In the genomic region with DNA sequence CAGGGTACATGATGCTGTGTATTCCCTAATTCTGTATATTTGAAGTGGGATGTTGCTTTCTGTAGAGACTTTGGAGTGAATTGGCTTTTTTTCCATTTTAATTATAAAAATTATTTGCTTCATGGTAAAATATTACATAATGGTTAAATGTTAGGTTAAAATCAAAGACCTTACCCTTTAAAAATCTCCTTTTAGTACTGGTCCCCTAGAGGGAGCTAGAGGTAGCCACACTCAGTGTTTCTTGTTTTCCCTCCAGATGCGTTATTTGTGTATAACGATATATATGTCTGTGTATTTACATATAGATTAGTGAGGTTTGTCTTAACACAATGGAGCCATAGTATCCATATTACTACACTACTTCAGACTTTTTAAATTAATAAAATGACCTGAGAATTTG, we compare ENCODE assay signal across 11 cellular contexts.
DNase-seq lines count a peak whose midpoint lies in the region; ATAC-seq and TF ChIP-seq lines count a peak whose summit lies in the region.
"Had no signal": no experiment of that assay in that cellular context is flagged by ENCODE, and none has a peak within 500 bp of the region (broad histone marks: within the 10 kb centered on the region; RNA-seq: fewer than 3 reads in every experiment).

No MANE protein-coding gene starts in this region.

- intact Hi-C loops in Panc1 (cut with micrococcal nuclease; ENCODE audit: unreplicated experiment): loop anchor here (10.0 kb wide), 1 partner anchor 59 kb away; no protein-coding TSS in a partner anchor

- DNase-seq in AG04450 (ENCODE audit: low read depth, low spot score) (no peak), GM23248 (peak; percentile 34), Panc1 (ENCODE audit: low read depth, low spot score) (no peak), fibroblast of villous mesenchyme (ENCODE audit: low read depth) (peak; percentile 17), NCI-H446 treated with DMSO at 0.1 percent for 48 hours (lab: John Stamatoyannopoulos, UW) (no peak)
- DNase-seq: activated naive CD8-positive, alpha-beta T cell treated with anti-CD3 and anti-CD28 coated beads, Interleukin-2, amount 50 U/mL, for 24 hours; DMS79; head of caudate nucleus had no signal

- WGBS in GM23248 (ENCODE audit: low coverage in 1 of 2, low lambda C conversion rate in 2 of 2, missing lambda C conversion rate in 2 of 2), 2 experiments: 98% methylated on average over 2 of the region's 2 CpGs

- H3K9me3 ChIP-seq in AG04450 (ENCODE audit: control insufficient read depth, insufficient read depth, low read length) (no peaks in the 10 kb centered on the region; the same call in 1 of the 2 replicates), GM23248 (ENCODE audit: low read depth) (no peaks in the 10 kb centered on the region), Panc1 (ENCODE audit: control insufficient read depth, insufficient read depth, low read depth, low read length) (no peaks in the 10 kb centered on the region)

- no peaks in the 10 kb centered on the region for H3K36me3 ChIP-seq in GM23248 (ENCODE audit: low read depth)
- no peaks in the 10 kb centered on the region for H3K36me3 ChIP-seq in Panc1 (ENCODE audit: control insufficient read depth, insufficient read depth, low read length)

- no peak overlapping the region for H3K4me3 ChIP-seq in AG04450 (ENCODE audit: low read depth, low read length)
- no peak overlapping the region for H3K4me3 ChIP-seq in GM23248
- no peak overlapping the region for H3K4me3 ChIP-seq in Panc1 (ENCODE audit: low read depth in 2 of 2, low read length in 2 of 2)
- no peak overlapping the region for H3K4me3 ChIP-seq in fibroblast of villous mesenchyme (ENCODE audit: low read depth, low read length)

- peak; percentile 31; the same call in 1 of the 2 replicates for TF ChIP-seq CTCF in AG04450 (IDR thresholded peaks at IDR 0.05; ENCODE audit: low read depth, low read length)
- peak; percentile 15; the same call in 1 of the 2 replicates for TF ChIP-seq CTCF in Panc1 (IDR thresholded peaks at IDR 0.05)
- peak; percentile 54 for TF ChIP-seq CTCF in fibroblast of villous mesenchyme (IDR thresholded peaks at IDR 0.05; ENCODE audit: insufficient read depth, low read depth, low read length)

- H2AFZ ChIP-seq in GM23248: no peak overlapping the region

- no peak overlapping the region for H3K4me2 ChIP-seq in GM23248 (ENCODE audit: unreplicated experiment)

- no peaks in the 10 kb centered on the region for H3K9me2 ChIP-seq in GM23248 (ENCODE audit: insufficient read depth)

- no peaks in the 10 kb centered on the region for H3K27me3 ChIP-seq in AG04450 (ENCODE audit: control insufficient read depth, insufficient read depth, low read length)
- no peaks in the 10 kb centered on the region for H3K27me3 ChIP-seq in GM23248 (replicated peaks; ENCODE audit: insufficient read depth)
- H3K27me3 ChIP-seq in Panc1 (ENCODE audit: control insufficient read depth, insufficient read depth, low read length): no peaks in the 10 kb centered on the region

- peaks cover 21% of the 10 kb centered on the region for H3F3A ChIP-seq in GM23248 (ENCODE audit: insufficient read depth)

- H3K4me1 ChIP-seq in GM23248 (ENCODE audit: insufficient read depth): peaks cover 22% of the 10 kb centered on the region
- H3K4me1 ChIP-seq in Panc1 (ENCODE audit: control insufficient read depth, insufficient read depth, low read length): no peaks in the 10 kb centered on the region

- ATAC-seq in Panc1: no peak
- ATAC-seq in GM21825 (IDR thresholded peaks at IDR 0.05; ENCODE audit: unreplicated experiment): no peak
- ATAC-seq in HG03139 (IDR thresholded peaks at IDR 0.05; ENCODE audit: unreplicated experiment): no peak
- no peak for ATAC-seq in HG03175 (IDR thresholded peaks at IDR 0.05; ENCODE audit: unreplicated experiment)
- ATAC-seq: activated naive CD8-positive, alpha-beta T cell treated with anti-CD3 and anti-CD28 coated beads, Interleukin-2, amount 50 U/mL, for 24 hours had no signal

- in situ Hi-C loops in GM23248 (cut with MboI): no loop called here
- in situ Hi-C loops in Panc1 (cut with HindIII; ENCODE audit: low pct_unique_long_range_greater_than_20kb, low sequenced_read_pairs): no loop called here

- no TSS peak for BruUV-seq in Panc1 (replicated peaks; lab: Mats Ljungman, UMichigan)

- H3K9ac ChIP-seq in GM23248: no peak overlapping the region

- no peaks in the 10 kb centered on the region for H4K20me1 ChIP-seq in GM23248 (ENCODE audit: insufficient read depth)

- H3K27ac ChIP-seq in AG04450 (ENCODE audit: low read depth, low read length) (no peak overlapping the region), GM23248 (no peak overlapping the region), Panc1 (ENCODE audit: low read length) (no peak overlapping the region)

- CTCF ChIA-PET in AG04450 (lab: Charles Lee): interaction anchor here (0.5 to 0.7 kb wide), 2 partner anchors 130 to 362 kb away, joined by 3 read pairs; no protein-coding TSS in a partner anchor
- CTCF ChIA-PET in Panc1 (lab: Charles Lee): no interaction called here

- H3K79me2 ChIP-seq in GM23248 (ENCODE audit: insufficient read depth): no peaks in the 10 kb centered on the region

- POLR2A ChIA-PET in AG04450 (lab: Yijun Ruan, JAX) (no interaction called here), Panc1 (lab: Charles Lee) (no interaction called here)

Comparison
In these comparisons a context has a peak if more than half of its experiments do, and no peak if none do; other contexts are left out.
1. DNase-seq: peak in GM23248 (single experiment) and fibroblast of villous mesenchyme (single experiment); none in AG04450 (single experiment), Panc1 (single experiment) and NCI-H446 treated with DMSO at 0.1 percent for 48 hours (single experiment).
2. Peak in every context shown above with its lines, with median percentiles within 50 percentile points of each other: CTCF ChIP-seq.